ENCODE assay signal across 8 cellular contexts in the genomic region with DNA sequence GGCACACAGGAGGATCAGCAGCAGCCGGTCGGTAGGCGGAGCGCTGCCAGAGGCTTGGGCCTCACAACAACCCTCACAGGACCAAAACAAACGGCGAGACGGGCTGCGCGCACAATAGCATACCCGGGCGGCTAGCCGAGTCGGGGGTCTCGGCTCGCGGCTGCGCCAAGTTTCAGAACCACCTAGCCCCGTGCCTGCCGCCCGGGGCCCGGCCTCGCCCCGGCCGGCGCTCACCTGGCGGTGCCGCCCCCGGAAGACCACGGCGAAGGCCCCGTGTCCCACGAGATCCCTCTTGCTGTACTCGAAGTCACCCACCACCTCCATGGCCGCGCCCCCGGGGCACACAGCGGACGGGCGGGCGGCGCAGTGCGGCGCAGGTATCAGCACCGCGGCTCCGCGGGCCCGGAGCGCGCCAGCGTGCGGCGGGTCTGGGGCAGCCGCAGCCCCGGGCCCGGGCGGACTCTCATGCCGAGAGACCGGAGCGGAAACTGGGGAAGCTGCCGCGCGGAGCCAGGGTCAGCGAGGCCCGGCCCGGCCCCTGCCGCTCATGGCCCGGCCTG. TPM values are rescaled to one million over a fixed set of nuclear protein-coding genes. Genes with fewer than 3 reads are reported as not detected.
DNase-seq lines count a peak whose midpoint lies in the region; ATAC-seq, FAIRE-seq and TF ChIP-seq lines count a peak whose summit lies in the region.

No MANE protein-coding gene starts in this region.

- FAIRE-seq in RCC 7860 (lab: Jason Lieb, UNC) = no peak

- DNase-seq in EH (ENCODE audit: low read depth) = peak; percentile 72
- peak; percentile 27 for DNase-seq in HFFc6
- peak; percentile 28 to 73 for DNase-seq in NCI-H524 (lab: John Stamatoyannopoulos, UW)
- DNase-seq in activated CD8-positive, alpha-beta memory T cell treated with anti-CD3 and anti-CD28 coated beads for 24 hours = peak; percentile 84
- DNase-seq in endothelial cell (ENCODE audit: low spot score) = peak; percentile 62
- peak; percentile 26 to 44 for DNase-seq in memory B cell (ENCODE audit: low spot score in 2 of 2)
- peak in 2 of 3 experiments; percentile 21 to 35 for DNase-seq in stimulated activated CD4-positive, alpha-beta T cell treated with anti-CD3 and anti-CD28 coated beads, TNF-alpha, amount 100 ng/mL, for 4 hours (ENCODE audit: low read depth in 3 of 3)
- DNase-seq in RCC 7860 (ENCODE audit: low spot score) = no peak

- no peaks in the 10 kb centered on the region for H3K9me3 Mint-ChIP-seq in HFFc6
- H3K9me3 Mint-ChIP-seq in endothelial cell (ENCODE audit: unreplicated experiment) = no peaks in the 10 kb centered on the region
- no peaks in the 10 kb centered on the region for H3K9me3 Mint-ChIP-seq in memory B cell

- TF ChIP-seq CTCF in HFFc6 (IDR thresholded peaks at IDR 0.05) (peak; percentile 62; the same call in 1 of the 2 replicates), endothelial cell (IDR thresholded peaks at IDR 0.05; ENCODE audit: unreplicated experiment) (no peak)

- H3K4me3 Mint-ChIP-seq in HFFc6 (peak overlapping the region; percentile 89), endothelial cell (ENCODE audit: unreplicated experiment) (peak overlapping the region; percentile 88), memory B cell (peak overlapping the region; percentile 77)

- peak; percentile 67 for ATAC-seq in memory B cell (ENCODE audit: low read depth)

- no peaks in the 10 kb centered on the region for H3K27me3 Mint-ChIP-seq in HFFc6 (ENCODE audit: insufficient read depth)
- peaks cover 14% of the 10 kb centered on the region for H3K27me3 Mint-ChIP-seq in endothelial cell (ENCODE audit: unreplicated experiment)
- H3K27me3 Mint-ChIP-seq in memory B cell = peaks cover 1% of the 10 kb centered on the region

- H3K36me3 Mint-ChIP-seq in HFFc6 (ENCODE audit: low read depth) = no peaks in the 10 kb centered on the region
- H3K36me3 Mint-ChIP-seq in endothelial cell (ENCODE audit: low read depth, unreplicated experiment) = peaks cover 3% of the 10 kb centered on the region
- H3K36me3 Mint-ChIP-seq in memory B cell = no peaks in the 10 kb centered on the region

- H3K4me1 Mint-ChIP-seq in HFFc6 (ENCODE audit: low read depth) (peaks cover 7% of the 10 kb centered on the region; the same call in 1 of the 2 replicates), endothelial cell (ENCODE audit: unreplicated experiment) (peaks cover 5% of the 10 kb centered on the region), memory B cell (no peaks in the 10 kb centered on the region)

- H3K27ac Mint-ChIP-seq in HFFc6 (peak overlapping the region; percentile 51), endothelial cell (ENCODE audit: unreplicated experiment) (no peak overlapping the region), memory B cell (no peak overlapping the region)

RNA-seq across cellular contexts. Expression of gene ULK2, which starts 0.6 kb away (rescaled TPM):
- total RNA-seq in HFFc6 (2021; fragmentation: NEBNext Ultra II Directional; extraction: Animal tissue kit (Norgen Biotek cat#: 25700)) = 10 to 100 TPM in 1 of 6 experiments, 1 to 10 TPM in 5; 4.2 to 10.4 (median 6.3) TPM
- 15.7 TPM for total RNA-seq in endothelial cell (ENCODE audit: unreplicated experiment)
